ENCODE assay signal across 1 cellular context in the genomic region with DNA sequence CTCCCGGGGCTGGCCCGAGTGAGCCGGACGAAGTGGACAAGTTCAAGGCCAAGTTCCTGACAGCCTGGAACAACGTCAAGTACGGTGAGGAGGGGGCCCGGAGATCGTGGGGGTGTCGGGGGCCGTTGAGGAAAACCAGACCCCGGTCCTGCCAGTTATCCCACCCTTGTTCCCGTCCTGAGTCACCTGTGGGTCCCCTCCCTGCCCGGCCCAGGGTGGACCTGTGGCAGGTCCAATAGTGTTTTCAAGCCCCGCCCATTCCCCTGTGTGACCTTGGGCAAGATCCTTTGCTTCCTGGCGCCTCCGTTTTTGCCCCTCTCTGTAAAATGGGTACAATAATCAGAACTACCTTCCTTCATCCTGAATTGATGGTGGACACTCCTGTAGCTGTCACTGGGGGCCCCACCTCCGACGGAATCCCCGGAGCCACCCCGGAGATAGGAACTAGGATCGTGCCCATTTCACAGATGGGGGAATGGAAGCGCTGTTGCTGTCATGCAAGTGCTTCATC.
TF ChIP-seq lines count a peak whose summit lies in the region.

No MANE protein-coding gene starts in this region.

TF ChIP-seq in GM12878, 131 proteins besides CTCF, POLR2A, EP300 and RAD21:
- TF ChIP-seq ESRRA (IDR thresholded peaks at IDR 0.05; ENCODE audit: low read length) (peak; percentile 86; the same call in 1 of the 2 replicates), CBX3 (IDR thresholded peaks at IDR 0.05; ENCODE audit: borderline replicate concordance, low read depth) (no peak)
- TF ChIP-seq, protein P1, sequence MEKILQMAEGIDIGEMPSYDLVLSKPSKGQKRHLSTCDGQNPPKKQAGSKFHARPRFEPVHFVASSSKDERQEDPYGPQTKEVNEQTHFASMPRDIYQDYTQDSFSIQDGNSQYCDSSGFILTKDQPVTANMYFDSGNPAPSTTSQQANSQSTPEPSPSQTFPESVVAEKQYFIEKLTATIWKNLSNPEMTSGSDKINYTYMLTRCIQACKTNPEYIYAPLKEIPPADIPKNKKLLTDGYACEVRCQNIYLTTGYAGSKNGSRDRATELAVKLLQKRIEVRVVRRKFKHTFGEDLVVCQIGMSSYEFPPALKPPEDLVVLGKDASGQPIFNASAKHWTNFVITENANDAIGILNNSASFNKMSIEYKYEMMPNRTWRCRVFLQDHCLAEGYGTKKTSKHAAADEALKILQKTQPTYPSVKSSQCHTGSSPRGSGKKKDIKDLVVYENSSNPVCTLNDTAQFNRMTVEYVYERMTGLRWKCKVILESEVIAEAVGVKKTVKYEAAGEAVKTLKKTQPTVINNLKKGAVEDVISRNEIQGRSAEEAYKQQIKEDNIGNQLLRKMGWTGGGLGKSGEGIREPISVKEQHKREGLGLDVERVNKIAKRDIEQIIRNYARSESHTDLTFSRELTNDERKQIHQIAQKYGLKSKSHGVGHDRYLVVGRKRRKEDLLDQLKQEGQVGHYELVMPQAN (conservative IDR thresholded peaks at IDR 0.05): 0 out of 2 replicates have a peak, but pooled peaks have one; percentile 10
